Comparison of ENCODE assay signal across 22 cellular contexts in the genomic region with DNA sequence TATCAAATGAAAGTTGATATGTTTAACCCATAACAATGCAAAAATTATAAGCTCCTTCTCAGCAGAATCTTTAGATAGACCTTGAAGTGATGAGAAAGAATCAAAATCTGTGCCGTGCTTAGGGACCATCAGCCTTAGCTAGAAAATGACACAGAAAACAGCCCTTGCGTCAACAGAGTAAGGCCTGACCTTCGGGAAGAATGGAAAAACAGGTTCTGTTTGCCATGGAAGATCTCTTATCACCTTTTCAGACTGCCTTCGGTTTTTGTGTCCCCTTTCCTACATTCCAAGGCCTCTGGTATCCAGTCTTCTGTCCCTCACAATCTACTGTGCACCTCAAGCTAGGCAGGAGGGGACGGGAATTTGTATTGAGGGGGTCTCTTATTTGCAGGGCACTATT. TPM values are rescaled to one million over a fixed set of nuclear protein-coding genes. Genes with fewer than 3 reads are reported as not detected.
"Had no signal": no experiment of that assay in that cellular context is flagged by ENCODE, and none has a peak within 500 bp of the region (broad histone marks: within the 10 kb centered on the region; RNA-seq: fewer than 3 reads in every experiment).

No MANE protein-coding gene starts in this region.

- H3K4me2 ChIP-seq: neural progenitor cell had no signal

- H3K27me3 ChIP-seq: heart right ventricle, left lung, neural progenitor cell, ovary, tibial nerve had no signal

- H3K36me3 ChIP-seq: heart right ventricle, left lung, lower lobe of right lung, neural progenitor cell, ovary, tibial nerve had no signal

- H3K9me3 Mint-ChIP-seq: dendritic cell treated with granulocyte-macrophage colony-stimulating factor and Interleukin-4, amounts not matched to agents 40 ng/mL and 50 ng/mL, for 4 days; endodermal cell; memory B cell; natural killer cell treated with Interleukin-12 subunit alpha and Interleukin-12 subunit beta and Interleukin-15 and Interleukin-18, amount 100 ng/mL, for 72 hours; neural progenitor cell; stimulated activated naive CD8-positive, alpha-beta T cell treated with anti-CD3 and anti-CD28 coated beads, Interleukin-15, Interleukin-2, amounts not matched to agents 100 ng/mL and 50 ng/mL, for 24 hours had no signal

- DNase-seq: cerebellar nuclear complex; endodermal cell; foreskin melanocyte; heart right ventricle; islet precursor cell; left lung; lower lobe of right lung; midbrain; nucleus accumbens; ovary; right cardiac atrium; stimulated activated CD4-positive, alpha-beta T cell treated with anti-CD3 and anti-CD28 coated beads, Interleukin-4, amount 100 ng/mL, for 1 hour had no signal

- H3K27ac Mint-ChIP-seq: dendritic cell treated with granulocyte-macrophage colony-stimulating factor and Interleukin-4, amounts not matched to agents 40 ng/mL and 50 ng/mL, for 4 days; endodermal cell; memory B cell; natural killer cell treated with Interleukin-12 subunit alpha and Interleukin-12 subunit beta and Interleukin-15 and Interleukin-18, amount 100 ng/mL, for 72 hours; neural progenitor cell; progenitor cell of endocrine pancreas; stimulated activated memory B cell treated with anti-CD40 and anti-IgM and Interleukin-4, amounts not matched to agents 10 μg/mL and 1 μg/mL and 100 μg/mL, for 72 hours; stimulated activated naive CD8-positive, alpha-beta T cell treated with anti-CD3 and anti-CD28 coated beads, Interleukin-15, Interleukin-2, amounts not matched to agents 100 ng/mL and 50 ng/mL, for 24 hours had no signal

- H3K27ac ChIP-seq: heart right ventricle, left lung, lower lobe of right lung, neural progenitor cell, ovary, tibial nerve had no signal

- ATAC-seq: heart right ventricle; left lung; lower lobe of right lung; natural killer cell treated with Interleukin-12 subunit alpha and Interleukin-12 subunit beta and Interleukin-15 and Interleukin-18, amount 100 ng/mL, for 72 hours; right cardiac atrium; stimulated activated memory B cell treated with anti-CD40 and anti-IgM and Interleukin-4, amounts not matched to agents 10 μg/mL and 1 μg/mL and 100 μg/mL, for 72 hours had no signal

- H3K4me3 Mint-ChIP-seq: dendritic cell treated with granulocyte-macrophage colony-stimulating factor and Interleukin-4, amounts not matched to agents 40 ng/mL and 50 ng/mL, for 4 days; endodermal cell; memory B cell; natural killer cell treated with Interleukin-12 subunit alpha and Interleukin-12 subunit beta and Interleukin-15 and Interleukin-18, amount 100 ng/mL, for 72 hours; neural progenitor cell; stimulated activated memory B cell treated with anti-CD40 and anti-IgM and Interleukin-4, amounts not matched to agents 10 μg/mL and 1 μg/mL and 100 μg/mL, for 72 hours; stimulated activated naive CD8-positive, alpha-beta T cell treated with anti-CD3 and anti-CD28 coated beads, Interleukin-15, Interleukin-2, amounts not matched to agents 100 ng/mL and 50 ng/mL, for 24 hours had no signal

- H3K4me1 ChIP-seq: neural progenitor cell had no signal

- H3K4me3 ChIP-seq: heart right ventricle, left lung, lower lobe of right lung, neural progenitor cell, ovary, tibial nerve had no signal

- H3K4me1 Mint-ChIP-seq: memory B cell; neural progenitor cell; stimulated activated memory B cell treated with anti-CD40 and anti-IgM and Interleukin-4, amounts not matched to agents 10 μg/mL and 1 μg/mL and 100 μg/mL, for 72 hours had no signal

- H3K36me3 Mint-ChIP-seq: memory B cell; natural killer cell treated with Interleukin-12 subunit alpha and Interleukin-12 subunit beta and Interleukin-15 and Interleukin-18, amount 100 ng/mL, for 72 hours; neural progenitor cell; stimulated activated memory B cell treated with anti-CD40 and anti-IgM and Interleukin-4, amounts not matched to agents 10 μg/mL and 1 μg/mL and 100 μg/mL, for 72 hours had no signal

- H3K9me3 ChIP-seq: heart right ventricle, left lung, lower lobe of right lung, ovary, tibial nerve had no signal

- H3K27me3 Mint-ChIP-seq: dendritic cell treated with granulocyte-macrophage colony-stimulating factor and Interleukin-4, amounts not matched to agents 40 ng/mL and 50 ng/mL, for 4 days; memory B cell; natural killer cell treated with Interleukin-12 subunit alpha and Interleukin-12 subunit beta and Interleukin-15 and Interleukin-18, amount 100 ng/mL, for 72 hours; progenitor cell of endocrine pancreas; stimulated activated naive CD8-positive, alpha-beta T cell treated with anti-CD3 and anti-CD28 coated beads, Interleukin-15, Interleukin-2, amounts not matched to agents 100 ng/mL and 50 ng/mL, for 24 hours had no signal

- H3K9ac ChIP-seq: neural progenitor cell had no signal

- FAIRE-seq: colon had no signal

- H2AFZ ChIP-seq: neural progenitor cell had no signal

RNA-seq across cellular contexts. Expression of gene DPT, which starts 37.6 kb away (rescaled TPM):
- total RNA-seq: endodermal cell; glomerular endothelial cell; natural killer cell treated with Interleukin-12 subunit alpha and Interleukin-12 subunit beta and Interleukin-15 and Interleukin-18, amount 100 ng/mL, for 72 hours; progenitor cell of endocrine pancreas had no signal
